ENCODE assay signal across 8 cellular contexts in the genomic region with DNA sequence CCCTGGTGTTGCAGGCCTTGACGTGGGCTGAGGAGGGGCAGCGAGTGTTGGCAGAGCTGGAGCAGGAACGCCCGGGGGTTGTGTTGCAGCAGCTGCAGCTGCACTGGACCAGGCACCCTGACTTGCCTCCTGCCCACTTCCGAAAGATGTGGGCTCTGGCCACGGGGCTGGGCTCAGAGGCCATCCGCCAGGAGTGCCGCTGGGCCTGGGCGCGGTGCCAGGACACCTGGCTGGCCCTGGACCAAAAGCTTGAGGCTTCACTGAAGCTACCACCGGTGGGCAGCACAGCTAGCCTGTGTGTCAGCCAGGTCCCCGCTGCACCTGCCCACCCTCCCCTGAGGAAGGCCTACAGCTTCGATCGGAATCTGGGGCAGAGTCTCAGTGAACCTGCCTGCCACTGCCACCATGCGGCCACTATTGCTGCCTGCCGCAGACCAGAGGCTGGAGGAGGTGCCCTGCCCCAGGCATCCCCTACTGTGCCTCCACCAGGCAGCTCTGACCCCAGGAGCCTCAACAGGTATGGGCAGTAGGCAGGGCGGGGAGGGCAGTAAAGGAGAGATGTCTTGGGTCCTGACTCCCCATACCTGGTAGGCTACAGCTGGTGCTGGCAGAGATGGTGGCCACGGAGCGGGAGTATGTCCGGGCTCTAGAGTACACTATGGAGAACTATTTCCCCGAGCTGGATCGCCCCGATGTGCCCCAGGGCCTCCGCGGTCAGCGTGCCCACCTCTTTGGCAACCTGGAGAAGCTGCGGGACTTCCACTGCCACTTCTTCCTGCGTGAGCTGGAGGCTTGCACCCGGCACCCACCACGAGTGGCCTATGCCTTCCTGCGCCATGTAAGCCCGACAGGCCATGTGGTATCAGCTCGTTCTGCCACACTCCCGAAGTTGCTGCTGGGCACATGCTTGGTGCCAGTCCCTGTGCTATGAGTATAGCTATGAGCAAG. TPM values are rescaled to one million over a fixed set of nuclear protein-coding genes. Genes with fewer than 3 reads are reported as not detected.
DNase-seq lines count a peak whose midpoint lies in the region; ATAC-seq and TF ChIP-seq lines count a peak whose summit lies in the region.

No MANE protein-coding gene starts in this region.

- H3K9me3 ChIP-seq in BLaER1 (no peaks in the 10 kb centered on the region), body of pancreas (no peaks in the 10 kb centered on the region)

- intact Hi-C loops in body of pancreas (cut with DNase I), result no loop called here

- peaks cover 7% of the 10 kb centered on the region for H3K4me1 Mint-ChIP-seq in activated naive CD8-positive, alpha-beta T cell treated with anti-CD3 and anti-CD28 coated beads, Interleukin-2, amount 50 U/mL, for 24 hours

- H3K27me3 ChIP-seq in BLaER1 (no peaks in the 10 kb centered on the region), body of pancreas (no peaks in the 10 kb centered on the region)

- TF ChIP-seq POLR2A in body of pancreas (IDR thresholded peaks at IDR 0.05), result no peak

- H3K36me3 Mint-ChIP-seq in activated naive CD8-positive, alpha-beta T cell treated with anti-CD3 and anti-CD28 coated beads, Interleukin-2, amount 50 U/mL, for 24 hours (ENCODE audit: low read depth), result peaks cover 4% of the 10 kb centered on the region

- peak overlapping the region; percentile 83 for H3K4me2 ChIP-seq in BLaER1

- WGBS in body of pancreas, 2 donors, result 51 to 56% methylated on average over 18 to 34 of the region's 34 CpGs

- H4K20me1 ChIP-seq in BLaER1, result no peaks in the 10 kb centered on the region

- no peak overlapping the region for H3K27ac Mint-ChIP-seq in activated naive CD8-positive, alpha-beta T cell treated with anti-CD3 and anti-CD28 coated beads, Interleukin-2, amount 50 U/mL, for 24 hours

- H3K4me1 ChIP-seq in BLaER1 (peaks cover 34% of the 10 kb centered on the region), body of pancreas (peaks cover 7% of the 10 kb centered on the region)

- H3K4me3 ChIP-seq in BLaER1 (no peak overlapping the region), body of pancreas (no peak overlapping the region)

- H3K4me3 Mint-ChIP-seq in activated naive CD8-positive, alpha-beta T cell treated with anti-CD3 and anti-CD28 coated beads, Interleukin-2, amount 50 U/mL, for 24 hours, result no peak overlapping the region

- no peaks in the 10 kb centered on the region for H3K27me3 Mint-ChIP-seq in activated naive CD8-positive, alpha-beta T cell treated with anti-CD3 and anti-CD28 coated beads, Interleukin-2, amount 50 U/mL, for 24 hours

- peak; percentile 76 for ATAC-seq in body of pancreas
- ATAC-seq in left lobe of liver, result peak; percentile 95
- no peak for ATAC-seq in HG03108 (IDR thresholded peaks at IDR 0.05; ENCODE audit: unreplicated experiment)
- ATAC-seq in activated naive CD8-positive, alpha-beta T cell treated with anti-CD3 and anti-CD28 coated beads, Interleukin-2, amount 50 U/mL, for 24 hours, result no peak

- H3K27ac ChIP-seq in BLaER1 (peak overlapping the region; percentile 38; the same call in 1 of the 2 replicates), body of pancreas (no peak overlapping the region)

- DNase-seq in NCI-H128 (lab: John Stamatoyannopoulos, UW; ENCODE audit: unreplicated experiment) (peak; percentile 11), body of pancreas (peak; percentile 65 to 80 (median 76)), left lobe of liver (ENCODE audit: low spot score) (peak; percentile 65), activated gamma-delta T cell treated with Interleukin-2 at 50 U/mL for 16 hours (no peak), SKM-1 treated with dmso at 0.1 percent for 144 hours (lab: John Stamatoyannopoulos, UW; ENCODE audit: unreplicated experiment) (no peak)
- no peak for DNase-seq in activated naive CD8-positive, alpha-beta T cell treated with anti-CD3 and anti-CD28 coated beads, Interleukin-2, amount 50 U/mL, for 24 hours

- no peak overlapping the region for H3K9ac ChIP-seq in BLaER1

- H3K36me3 ChIP-seq in BLaER1 (no peaks in the 10 kb centered on the region), body of pancreas (replicated peaks in 1 of 2; ENCODE audit: insufficient read depth in 1 of 2, low read depth in 2 of 2) (no peaks in the 10 kb centered on the region)

- TF ChIP-seq CTCF in body of pancreas (IDR thresholded peaks at IDR 0.05), result peak; percentile 50 to 69 (median 64)

- H3K9me3 Mint-ChIP-seq in activated naive CD8-positive, alpha-beta T cell treated with anti-CD3 and anti-CD28 coated beads, Interleukin-2, amount 50 U/mL, for 24 hours, result no peaks in the 10 kb centered on the region

RNA-seq across cellular contexts. Expression of gene PLEKHG4, which starts 5.6 kb away (rescaled TPM):
- 10 to 100 TPM; 21.8 to 29.6 TPM for total RNA-seq in body of pancreas
- total RNA-seq in left lobe of liver, result 0.20 TPM

RNA-seq across cellular contexts. Expression of gene SLC9A5, which starts 36.2 kb away (rescaled TPM):
- under 1 TPM; 0.26 to 0.33 TPM for total RNA-seq in body of pancreas
- 0.30 TPM for total RNA-seq in left lobe of liver

RNA-seq across cellular contexts. Expression of gene FHOD1, which starts 37.7 kb away (rescaled TPM):
- total RNA-seq in body of pancreas (10 to 100 TPM; 12.2 to 26.4 TPM), left lobe of liver (5.9 TPM)

RNA-seq across cellular contexts. Expression of gene KCTD19, which starts 41.6 kb away (rescaled TPM):
- total RNA-seq in body of pancreas (under 1 TPM in 1 of 2 donors, not detected in 1; under 0.01 TPM), left lobe of liver (not detected)

RNA-seq across cellular contexts. Expression of gene LRRC36, which starts 41.6 kb away (rescaled TPM):
- total RNA-seq in body of pancreas, result 1 to 10 TPM; 1.6 to 7.0 TPM
- 0.25 TPM for total RNA-seq in left lobe of liver

Comparison
In these comparisons a context has a peak if more than half of its experiments do, and no peak if none do; other contexts are left out.
1. DNase-seq: peak in NCI-H128 (single experiment), body of pancreas (4 of 4) and left lobe of liver (single experiment); none in activated gamma-delta T cell treated with Interleukin-2 at 50 U/mL for 16 hours (single experiment), SKM-1 treated with dmso at 0.1 percent for 144 hours (single experiment) and activated naive CD8-positive, alpha-beta T cell treated with anti-CD3 and anti-CD28 coated beads, Interleukin-2, amount 50 U/mL, for 24 hours (single experiment).
2. ATAC-seq: peak in body of pancreas (single experiment) and left lobe of liver (single experiment); none in HG03108 (single experiment) and activated naive CD8-positive, alpha-beta T cell treated with anti-CD3 and anti-CD28 coated beads, Interleukin-2, amount 50 U/mL, for 24 hours (single experiment).
3. RNA of gene PLEKHG4, which starts 5.6 kb away (total RNA-seq): 21.8 to 29.6 TPM in body of pancreas; 0.20 TPM in left lobe of liver (single experiment); every median in the first group is over 10 times any median in the second.